In the genomic region with DNA sequence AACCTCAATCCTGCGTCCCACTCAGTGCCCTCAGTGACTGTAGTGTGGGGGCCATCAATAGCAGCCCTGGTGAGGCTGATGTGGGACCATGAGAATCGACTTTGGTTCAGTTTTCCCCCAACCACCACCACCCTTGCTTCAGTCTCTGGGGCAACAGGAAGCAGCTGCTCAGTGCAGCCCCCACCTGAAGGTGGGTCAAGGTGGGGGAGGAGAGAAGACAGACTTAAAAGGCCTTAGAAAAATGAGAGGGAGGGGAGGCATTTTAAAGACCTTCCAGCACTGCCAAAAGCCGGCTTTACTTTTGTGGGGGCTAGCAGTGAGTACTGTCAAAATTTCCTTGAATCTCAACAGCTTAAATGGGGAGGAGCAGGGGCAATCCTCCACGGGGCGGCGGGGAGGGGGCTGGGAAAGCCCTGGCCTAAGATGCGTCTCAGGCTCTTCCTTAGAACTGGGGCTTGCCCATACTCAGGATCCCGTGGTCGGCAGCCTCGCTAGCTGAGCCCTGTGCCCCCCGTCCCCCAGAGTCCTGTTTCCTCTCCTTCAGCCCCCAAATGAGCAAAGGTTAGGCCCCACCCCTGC, we compare ENCODE assay signal across 8 cellular contexts. TPM values are rescaled to one million over a fixed set of nuclear protein-coding genes. Genes with fewer than 3 reads are reported as not detected.
A peak's percentile ranks its signal among the peaks of the same experiment; 100 is the strongest.
DNase-seq lines count a peak whose midpoint lies in the region; ATAC-seq and TF ChIP-seq lines count a peak whose summit lies in the region.

No MANE protein-coding gene starts in this region.

- intact Hi-C loops in PC-9 (cut with micrococcal nuclease; ENCODE audit: unreplicated experiment) = loop anchor here (1.0 to 10.0 kb wide), 9 partner anchors 53 to 898 kb away; a partner anchor contains a TSS

- peak overlapping the region; percentile 77 for H3K9ac ChIP-seq in neural cell (ENCODE audit: low read length)

- 2 to 5% methylated on average over 11 of the region's 11 CpGs for WGBS in ectodermal cell, 2 experiments

- H3K79me2 ChIP-seq in PC-9 (ENCODE audit: low read depth) (peaks cover 51% of the 10 kb centered on the region), neural cell (replicated peaks; ENCODE audit: insufficient read depth, low read length) (peaks cover 3% of the 10 kb centered on the region)

- POLR2A ChIA-PET in PC-9 (lab: Charles Lee; ENCODE audit: unreplicated experiment) = interaction anchor here (0.5 to 0.7 kb wide), 4 partner anchors 42 to 477 kb away, joined by 3 to 23 read pairs (median 8); a partner anchor contains a TSS

- H4K20me1 ChIP-seq in PC-9 (ENCODE audit: insufficient read depth) (peaks cover 8% of the 10 kb centered on the region; the same call in 1 of the 2 replicates), neural cell (ENCODE audit: insufficient read depth) (no peaks in the 10 kb centered on the region)

- H3K27me3 ChIP-seq in GM06990 (replicated peaks; ENCODE audit: control insufficient read depth, insufficient read depth, low read length) (no peaks in the 10 kb centered on the region), PC-9 (ENCODE audit: insufficient read depth, low read depth) (no peaks in the 10 kb centered on the region), ectodermal cell (ENCODE audit: control insufficient read depth, insufficient read depth, low read length, poor library complexity, severe bottlenecking) (no peaks in the 10 kb centered on the region), neural cell (ENCODE audit: insufficient read depth, low read depth, low read length) (no peaks in the 10 kb centered on the region)

- peak overlapping the region; percentile 100 for H3K4me2 ChIP-seq in PC-9
- H3K4me2 ChIP-seq in neural cell (ENCODE audit: low read length) = peak overlapping the region; percentile 68

- H3K4me3 ChIP-seq in GM06990 (replicated peaks; ENCODE audit: low read depth, low read length) (peak overlapping the region; percentile 86), PC-9 (peak overlapping the region; percentile 91), ectodermal cell (ENCODE audit: insufficient read depth, low read depth, low read length) (peak overlapping the region; percentile 70), neural cell (ENCODE audit: low read length) (peak overlapping the region; percentile 71)

- CTCF ChIA-PET in PC-9 (lab: Charles Lee) = interaction anchor here (0.6 to 1.5 kb wide), 6 partner anchors 8 to 134 kb away, joined by 3 to 11 read pairs (median 4); no protein-coding TSS in a partner anchor

- H3K4me1 ChIP-seq in PC-9 (replicated peaks; ENCODE audit: insufficient read depth) (peaks cover 35% of the 10 kb centered on the region), ectodermal cell (ENCODE audit: control insufficient read depth, insufficient read depth, low read length) (peaks cover 38% of the 10 kb centered on the region)

- H3K36me3 ChIP-seq in GM06990 (ENCODE audit: control insufficient read depth, insufficient read depth, low read length) (peaks cover 9% of the 10 kb centered on the region), PC-9 (ENCODE audit: low read depth) (peaks cover 20% of the 10 kb centered on the region), ectodermal cell (ENCODE audit: control insufficient read depth, insufficient read depth, low read length) (peaks cover 22% of the 10 kb centered on the region), neural cell (ENCODE audit: insufficient read depth, low read length) (no peaks in the 10 kb centered on the region)

- H2AFZ ChIP-seq in PC-9 = peak overlapping the region; percentile 80
- H2AFZ ChIP-seq in neural cell (ENCODE audit: low read depth, low read length) = no peak overlapping the region

- peaks cover 56% of the 10 kb centered on the region for H3F3A ChIP-seq in PC-9 (ENCODE audit: insufficient read depth, low read depth)
- peaks cover 9% of the 10 kb centered on the region for H3F3A ChIP-seq in neural cell (ENCODE audit: insufficient read depth, low read length, poor library complexity, severe bottlenecking)

- TF ChIP-seq EP300 in neural cell (conservative IDR thresholded peaks at IDR 0.05; ENCODE audit: poor library complexity, severe bottlenecking) = no peak

- no peaks in the 10 kb centered on the region for H3K9me3 ChIP-seq in PC-9 (ENCODE audit: insufficient read depth, low read depth)
- no peaks in the 10 kb centered on the region for H3K9me3 ChIP-seq in ectodermal cell (ENCODE audit: control insufficient read depth, low read length)
- H3K9me3 ChIP-seq in neural cell (ENCODE audit: low read length) = no peaks in the 10 kb centered on the region

- TSS peak; percentile 22 for BruUV-seq in PC-9 (replicated peaks; lab: Mats Ljungman, UMichigan)

- ATAC-seq in HG03175 (IDR thresholded peaks at IDR 0.05; ENCODE audit: unreplicated experiment) = no peak

- DNase-seq in GM06990 (ENCODE audit: extremely low read depth, insufficient read length) (no peak), PC-9 (no peak), SW480 (ENCODE audit: low spot score) (no peak), COLO829 (ENCODE audit: low spot score) (no peak), D341Med (ENCODE audit: low spot score) (no peak)

- no peak for TF ChIP-seq CTCF in GM06990 (IDR thresholded peaks at IDR 0.05; ENCODE audit: insufficient read depth, low read length, poor library complexity, severe bottlenecking)
- TF ChIP-seq CTCF in PC-9 (conservative IDR thresholded peaks at IDR 0.05) = no peak
- no peak for TF ChIP-seq CTCF in neural cell (IDR thresholded peaks at IDR 0.05; ENCODE audit: poor library complexity, severe bottlenecking)

- no peak for TF ChIP-seq RAD21 in neural cell (conservative IDR thresholded peaks at IDR 0.05)

- H3K27ac ChIP-seq in PC-9 = peak overlapping the region; percentile 58
- H3K27ac ChIP-seq in ectodermal cell (ENCODE audit: insufficient read depth, low read depth, low read length, poor library complexity, severe bottlenecking) = peak overlapping the region; percentile 58
- H3K27ac ChIP-seq in neural cell (ENCODE audit: low read length) = peak overlapping the region; percentile 60

- H3K9me2 ChIP-seq in PC-9 (ENCODE audit: insufficient read depth) (no peaks in the 10 kb centered on the region), neural cell (ENCODE audit: insufficient read depth, low read length) (no peaks in the 10 kb centered on the region)

TF ChIP-seq in neural cell, 6 proteins besides CTCF, POLR2A, EP300 and RAD21:
- no peak for TF ChIP-seq SMC3 (conservative IDR thresholded peaks at IDR 0.05; ENCODE audit: poor library complexity)
- TF ChIP-seq, protein P1, sequence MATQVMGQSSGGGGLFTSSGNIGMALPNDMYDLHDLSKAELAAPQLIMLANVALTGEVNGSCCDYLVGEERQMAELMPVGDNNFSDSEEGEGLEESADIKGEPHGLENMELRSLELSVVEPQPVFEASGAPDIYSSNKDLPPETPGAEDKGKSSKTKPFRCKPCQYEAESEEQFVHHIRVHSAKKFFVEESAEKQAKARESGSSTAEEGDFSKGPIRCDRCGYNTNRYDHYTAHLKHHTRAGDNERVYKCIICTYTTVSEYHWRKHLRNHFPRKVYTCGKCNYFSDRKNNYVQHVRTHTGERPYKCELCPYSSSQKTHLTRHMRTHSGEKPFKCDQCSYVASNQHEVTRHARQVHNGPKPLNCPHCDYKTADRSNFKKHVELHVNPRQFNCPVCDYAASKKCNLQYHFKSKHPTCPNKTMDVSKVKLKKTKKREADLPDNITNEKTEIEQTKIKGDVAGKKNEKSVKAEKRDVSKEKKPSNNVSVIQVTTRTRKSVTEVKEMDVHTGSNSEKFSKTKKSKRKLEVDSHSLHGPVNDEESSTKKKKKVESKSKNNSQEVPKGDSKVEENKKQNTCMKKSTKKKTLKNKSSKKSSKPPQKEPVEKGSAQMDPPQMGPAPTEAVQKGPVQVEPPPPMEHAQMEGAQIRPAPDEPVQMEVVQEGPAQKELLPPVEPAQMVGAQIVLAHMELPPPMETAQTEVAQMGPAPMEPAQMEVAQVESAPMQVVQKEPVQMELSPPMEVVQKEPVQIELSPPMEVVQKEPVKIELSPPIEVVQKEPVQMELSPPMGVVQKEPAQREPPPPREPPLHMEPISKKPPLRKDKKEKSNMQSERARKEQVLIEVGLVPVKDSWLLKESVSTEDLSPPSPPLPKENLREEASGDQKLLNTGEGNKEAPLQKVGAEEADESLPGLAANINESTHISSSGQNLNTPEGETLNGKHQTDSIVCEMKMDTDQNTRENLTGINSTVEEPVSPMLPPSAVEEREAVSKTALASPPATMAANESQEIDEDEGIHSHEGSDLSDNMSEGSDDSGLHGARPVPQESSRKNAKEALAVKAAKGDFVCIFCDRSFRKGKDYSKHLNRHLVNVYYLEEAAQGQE (IDR thresholded peaks at IDR 0.05; ENCODE audit: borderline replicate concordance) = no peak
- no peak for TF ChIP-seq POLR2AphosphoS5 (IDR thresholded peaks at IDR 0.05)

RNA-seq across cellular contexts. Expression of a gene that starts 5.5 kb away (rescaled TPM):
- 99.5 and 115 TPM in 2 replicates for total RNA-seq in PC-9 (2021)
- 113 TPM for polyA plus RNA-seq in ectodermal cell (2013, experiment 1 of 4)
- 127 TPM for polyA plus RNA-seq in ectodermal cell (2013, experiment 2 of 4)
- 93.8 TPM for polyA plus RNA-seq in ectodermal cell (2013, experiment 3 of 4)
- polyA plus RNA-seq in ectodermal cell (2013, experiment 4 of 4) = 118 TPM
- polyA plus RNA-seq in neural cell = 11.6 and 13.8 TPM in 2 replicates
- polyA minus RNA-seq in neural cell = 24.1 and 38.2 TPM in 2 replicates

RNA-seq across cellular contexts. Expression of a gene that starts 10.2 kb away (rescaled TPM):
- total RNA-seq in PC-9 (2021) = 506 and 587 TPM in 2 replicates
- polyA plus RNA-seq in ectodermal cell (2013, experiment 1 of 4) = 841 TPM
- polyA plus RNA-seq in ectodermal cell (2013, experiment 2 of 4) = 819 TPM
- 663 TPM for polyA plus RNA-seq in ectodermal cell (2013, experiment 3 of 4)
- polyA plus RNA-seq in ectodermal cell (2013, experiment 4 of 4) = 731 TPM
- polyA plus RNA-seq in neural cell = 559 and 611 TPM in 2 replicates
- 436 and 443 TPM in 2 replicates for polyA minus RNA-seq in neural cell

RNA-seq across cellular contexts. Expression of a gene that starts 52.5 kb away (rescaled TPM):
- total RNA-seq in PC-9 (2021) = 227 and 322 TPM in 2 replicates
- polyA plus RNA-seq in ectodermal cell (2013, experiment 1 of 4) = 390 TPM
- polyA plus RNA-seq in ectodermal cell (2013, experiment 2 of 4) = 381 TPM
- 297 TPM for polyA plus RNA-seq in ectodermal cell (2013, experiment 3 of 4)
- 317 TPM for polyA plus RNA-seq in ectodermal cell (2013, experiment 4 of 4)
- polyA plus RNA-seq in neural cell = 104 and 109 TPM in 2 replicates
- polyA minus RNA-seq in neural cell = 71.8 and 86.8 TPM in 2 replicates
